Comparison of ENCODE assay signal across 32 cellular contexts in genomic region chr7:25240896-25241295, GRCh38. TPM values are rescaled to one million over a fixed set of nuclear protein-coding genes. Genes with fewer than 3 reads are reported as not detected.
"Had no signal": no experiment of that assay in that cellular context is flagged by ENCODE, and none has a peak within 500 bp of the region (broad histone marks: within the 10 kb centered on the region; RNA-seq: fewer than 3 reads in every experiment).

No MANE protein-coding gene starts in this region.

- H3K9me3 ChIP-seq: ascending aorta, breast epithelium, esophagus squamous epithelium, gastroesophageal sphincter, heart right ventricle had no signal

- H3K27me3 ChIP-seq: ascending aorta, breast epithelium, gastroesophageal sphincter had no signal

- H3K4me3 ChIP-seq: breast epithelium, esophagus squamous epithelium, gastroesophageal sphincter, heart right ventricle had no signal

- H3K27ac ChIP-seq: ascending aorta, breast epithelium, epithelial cell of prostate, esophagus squamous epithelium, gastroesophageal sphincter, heart right ventricle had no signal

- DNase-seq: activated B cell treated with CpG ODN at 0.5 μM for 24 hours; activated CD4-positive, alpha-beta T cell treated with anti-CD3 and anti-CD28 coated beads for 48 hours; activated CD4-positive, alpha-beta T cell treated with anti-CD3 and anti-CD28 coated beads, Interleukin-2, amount 50 U/mL, for 1 hour; activated CD4-positive, alpha-beta T cell treated with anti-CD3 and anti-CD28 coated beads, Interleukin-2, amount 50 U/mL, for 48 hours; activated CD8-positive, alpha-beta memory T cell treated with anti-CD3 and anti-CD28 coated beads for 24 hours; activated CD8-positive, alpha-beta T cell treated with anti-CD3 and anti-CD28 coated beads for 36 hours; activated effector memory CD4-positive, alpha-beta T cell treated with Interleukin-2 at 50 U/mL for 16 hours; activated naive CD4-positive, alpha-beta T cell treated with anti-CD3 and anti-CD28 coated beads for 36 hours; activated naive CD8-positive, alpha-beta T cell treated with anti-CD3 and anti-CD28 coated beads for 36 hours; activated naive CD8-positive, alpha-beta T cell treated with anti-CD3 and anti-CD28 coated beads, Interleukin-2, amount 50 U/mL, for 24 hours; activated T-cell treated with anti-CD3 and anti-CD28 coated beads, Interleukin-2, amount 50 U/mL, for 4 hours; cortex of kidney; dermis blood vessel endothelial cell; effector CD4-positive, alpha-beta T cell; effector memory CD8-positive, alpha-beta T cell; esophagus squamous epithelium; foreskin melanocyte; heart right ventricle; T-helper 2 cell had no signal

- ATAC-seq: activated CD4-positive, CD25-positive, alpha-beta regulatory T cell treated with anti-CD3 and anti-CD28 coated beads, Interleukin-2, amount 50 U/mL, for 24 hours; activated CD8-positive, alpha-beta T cell treated with anti-CD3 and anti-CD28 coated beads for 36 hours; activated naive CD8-positive, alpha-beta T cell treated with anti-CD3 and anti-CD28 coated beads, Interleukin-2, amount 50 U/mL, for 24 hours; activated T-cell treated with anti-CD3 and anti-CD28 coated beads, Interleukin-2, amount 50 U/mL, for 4 hours; activated T-helper 17 cell treated with anti-CD3 and anti-CD28 coated beads, Interleukin-2, amount 50 U/mL, for 72 hours; effector memory CD8-positive, alpha-beta T cell had no signal

- H3K36me3 ChIP-seq: ascending aorta, breast epithelium, esophagus squamous epithelium, gastroesophageal sphincter, heart right ventricle had no signal

- H3K4me1 ChIP-seq: breast epithelium had no signal

RNA-seq across cellular contexts. Expression of gene NPVF, which starts 12.6 kb away (rescaled TPM):
- total RNA-seq: activated B cell treated with CpG ODN at 0.5 μM for 24 hours; activated CD8-positive, alpha-beta T cell treated with anti-CD3 and anti-CD28 coated beads for 36 hours; activated naive CD4-positive, alpha-beta T cell treated with anti-CD3 and anti-CD28 coated beads for 36 hours; activated naive CD8-positive, alpha-beta T cell treated with anti-CD3 and anti-CD28 coated beads for 36 hours; activated T-cell treated with anti-CD3 and anti-CD28 coated beads, Interleukin-2, amount 50 U/mL, for 4 hours; activated T-helper 17 cell treated with anti-CD3 and anti-CD28 coated beads, Interleukin-2, amount 50 U/mL, for 72 hours; ascending aorta; breast epithelium; cardiac septum; cerebellum; dermis blood vessel endothelial cell; esophagus squamous epithelium; fibroblast of lung; fibroblast of villous mesenchyme; gastroesophageal sphincter; glomerular endothelial cell; heart right ventricle; T-helper 1 cell treated with Interleukin-12 subunit alpha and Interleukin-12 subunit beta and Interleukin-4 antibody, amounts not matched to agents 30 ng/mL and 1 ng/mL, for 36 hours had no signal
- polyA plus RNA-seq: esophagus, fibroblast of lung, heart right ventricle had no signal
